In the genomic region with DNA sequence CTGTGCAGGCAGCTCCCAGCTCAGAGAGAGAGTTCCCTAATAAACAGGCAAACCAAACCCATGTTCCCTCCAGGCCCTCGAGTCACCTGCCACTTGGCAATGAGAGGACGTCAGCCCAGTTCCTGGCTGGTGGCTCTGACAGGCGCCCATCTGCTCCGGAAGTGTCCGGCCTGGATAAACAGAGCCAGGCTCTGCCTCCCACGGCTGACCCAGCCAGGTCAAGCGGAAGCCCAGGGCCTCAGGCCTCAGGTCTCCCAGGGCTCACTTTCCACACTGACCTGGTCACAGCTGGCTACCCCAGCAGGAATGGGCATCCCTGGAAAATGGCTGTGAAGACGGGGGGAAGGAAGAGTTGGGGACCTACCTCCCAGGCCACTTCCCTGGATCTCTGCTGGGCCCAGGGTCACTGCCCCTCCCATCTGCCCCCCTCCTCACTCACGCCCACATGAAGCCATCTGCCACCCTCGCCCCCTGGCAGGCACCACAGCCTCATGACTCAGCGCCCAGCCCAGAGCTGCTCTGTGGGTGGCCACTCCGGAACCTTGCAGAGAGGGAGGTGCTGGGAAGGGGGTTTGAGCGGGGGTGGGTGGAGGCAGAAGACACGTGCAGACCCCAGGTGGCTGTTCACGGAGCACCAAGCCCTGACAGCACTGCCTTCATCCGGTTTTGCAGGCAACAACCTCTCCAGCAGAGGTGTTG, we compare ENCODE assay signal across 9 cellular contexts. TPM values are rescaled to one million over a fixed set of nuclear protein-coding genes. Genes with fewer than 3 reads are reported as not detected.
DNase-seq lines count a peak whose midpoint lies in the region; ATAC-seq lines count a peak whose summit lies in the region.
"Had no signal": no experiment of that assay in that cellular context is flagged by ENCODE, and none has a peak within 500 bp of the region (broad histone marks: within the 10 kb centered on the region; RNA-seq: fewer than 3 reads in every experiment).

No MANE protein-coding gene starts in this region.

- H3K4me1 Mint-ChIP-seq in stimulated activated naive CD8-positive, alpha-beta T cell treated with anti-CD3 and anti-CD28 coated beads, Interleukin-15, amount 100 ng/mL, for 72 hours, result peaks cover 62% of the 10 kb centered on the region

- H3K4me3 Mint-ChIP-seq in stimulated activated naive CD8-positive, alpha-beta T cell treated with anti-CD3 and anti-CD28 coated beads, Interleukin-15, amount 100 ng/mL, for 72 hours, result no peak overlapping the region
- H3K4me3 Mint-ChIP-seq: activated naive CD8-positive, alpha-beta T cell had no signal

- in situ Hi-C loops in Caki2 (cut with HindIII; ENCODE audit: low pct_unique_long_range_greater_than_20kb, low sequenced_read_pairs), result no loop called here

- no peaks in the 10 kb centered on the region for H3K9me3 Mint-ChIP-seq in stimulated activated naive CD8-positive, alpha-beta T cell treated with anti-CD3 and anti-CD28 coated beads, Interleukin-15, amount 100 ng/mL, for 72 hours

- no peaks in the 10 kb centered on the region for H3K27me3 Mint-ChIP-seq in stimulated activated naive CD8-positive, alpha-beta T cell treated with anti-CD3 and anti-CD28 coated beads, Interleukin-15, amount 100 ng/mL, for 72 hours

- ATAC-seq in left lobe of liver, result peak; percentile 71
- ATAC-seq in stimulated activated naive CD8-positive, alpha-beta T cell treated with anti-CD3 and anti-CD28 coated beads, Interleukin-15, amount 100 ng/mL, for 72 hours, result peak; percentile 70
- ATAC-seq in HG02610 (IDR thresholded peaks at IDR 0.05; ENCODE audit: unreplicated experiment), result no peak

- H3K27ac Mint-ChIP-seq in stimulated activated naive CD8-positive, alpha-beta T cell treated with anti-CD3 and anti-CD28 coated beads, Interleukin-15, amount 100 ng/mL, for 72 hours, result no peak overlapping the region
- H3K27ac Mint-ChIP-seq: activated naive CD8-positive, alpha-beta T cell had no signal

- DNase-seq in Caki2 (ENCODE audit: low read depth) (peak; percentile 91), NCI-H2196 treated with DMSO at 0.1 percent for 48 hours (lab: John Stamatoyannopoulos, UW; ENCODE audit: unreplicated experiment) (peak; percentile 27), activated gamma-delta T cell (lab: John Stamatoyannopoulos, UW) (peak; percentile 44), left lobe of liver (ENCODE audit: low spot score) (peak; percentile 74), hypothalamus (lab: John Stamatoyannopoulos, UW) (no peak), HPDE6-E6E7 (ENCODE audit: extremely low spot score) (no peak)
- peak in 1 of 2 donors; percentile 41 for DNase-seq in stimulated activated naive CD8-positive, alpha-beta T cell treated with anti-CD3 and anti-CD28 coated beads, Interleukin-15, amount 100 ng/mL, for 72 hours

RNA-seq across cellular contexts. Expression of a gene that starts 37.4 kb away (rescaled TPM):
- total RNA-seq in Caki2 (2014; rRNA removed; shearing (Covaris generic); ENCODE audit: low replicate concordance), result 24.0 and 29.1 TPM in 2 replicates
- total RNA-seq in left lobe of liver, result 3.8 TPM

Comparison
In these comparisons a context has a peak if more than half of its experiments do, and no peak if none do; other contexts are left out.
1. DNase-seq: peak in Caki2 (single experiment), NCI-H2196 treated with DMSO at 0.1 percent for 48 hours (single experiment), activated gamma-delta T cell (single experiment) and left lobe of liver (single experiment); none in hypothalamus (0 of 51) and HPDE6-E6E7 (single experiment).